Comparison of ENCODE assay signal across 8 cellular contexts in genomic region chr1:108961752-108962486, GRCh38. TPM values are rescaled to one million over a fixed set of nuclear protein-coding genes. Genes with fewer than 3 reads are reported as not detected.
DNase-seq lines count a peak whose midpoint lies in the region; ATAC-seq and TF ChIP-seq lines count a peak whose summit lies in the region.

No MANE protein-coding gene starts in this region.

- DNase-seq in AG04449 (ENCODE audit: low read depth, low spot score) (no peak), HFFc6 (no peak), brain microvascular endothelial cell (no peak), C1 segment of cervical spinal cord (lab: John Stamatoyannopoulos, UW) (no peak), glomerular visceral epithelial cell (ENCODE audit: extremely low spot score) (no peak)

- peaks cover 19% of the 10 kb centered on the region for H3K4me1 Mint-ChIP-seq in HFFc6 (ENCODE audit: low read depth)

- POLR2A ChIA-PET in AG04449 (lab: Yijun Ruan, JAX) = no interaction called here

- H3K27me3 Mint-ChIP-seq in HFFc6 (ENCODE audit: insufficient read depth) = no peaks in the 10 kb centered on the region; the same call in 1 of the 2 replicates

- peaks cover 15% of the 10 kb centered on the region for H3K36me3 Mint-ChIP-seq in HFFc6 (ENCODE audit: low read depth)

- H3K4me1 ChIP-seq in mucosa of stomach (ENCODE audit: control insufficient read depth, insufficient read depth, low read length) = peaks cover 9% of the 10 kb centered on the region

- H3K4me3 Mint-ChIP-seq in HFFc6 = peak overlapping the region; percentile 91

- no peaks in the 10 kb centered on the region for H3K36me3 ChIP-seq in brain microvascular endothelial cell (replicated peaks)
- no peaks in the 10 kb centered on the region for H3K36me3 ChIP-seq in mucosa of stomach (ENCODE audit: control insufficient read depth, insufficient read depth, low read length)

- in situ Hi-C loops in brain microvascular endothelial cell (cut with HindIII; ENCODE audit: low pct_ligation_motif_present, low sequenced_read_pairs) = no loop called here

- H3K4me3 ChIP-seq in AG04449 (ENCODE audit: low read depth, low read length) = peak overlapping the region; percentile 79
- no peak overlapping the region for H3K4me3 ChIP-seq in brain microvascular endothelial cell (ENCODE audit: low read depth, low read length)
- peak overlapping the region; percentile 57 for H3K4me3 ChIP-seq in mucosa of stomach (ENCODE audit: low read length)

- ATAC-seq in HG02870 (IDR thresholded peaks at IDR 0.05; ENCODE audit: unreplicated experiment) (no peak), HG03439 (IDR thresholded peaks at IDR 0.05; ENCODE audit: unreplicated experiment) (no peak)

- H3K9me3 ChIP-seq in mucosa of stomach (ENCODE audit: control insufficient read depth, low read length) = no peaks in the 10 kb centered on the region

- no peaks in the 10 kb centered on the region for H3K9me3 Mint-ChIP-seq in HFFc6

- peak overlapping the region; percentile 88 for H3K27ac ChIP-seq in brain microvascular endothelial cell

- H3K27ac Mint-ChIP-seq in HFFc6 = peak overlapping the region; percentile 94

- no peak for TF ChIP-seq CTCF in AG04449 (IDR thresholded peaks at IDR 0.05; ENCODE audit: insufficient read depth, low read length, missing control alignments)
- TF ChIP-seq CTCF in HFFc6 (IDR thresholded peaks at IDR 0.05) = no peak
- TF ChIP-seq CTCF in brain microvascular endothelial cell (IDR thresholded peaks at IDR 0.05; ENCODE audit: low read depth, low read length, missing control alignments) = no peak

- peak overlapping the region; percentile 74 for H3K9ac ChIP-seq in mucosa of stomach (ENCODE audit: low read length)

- CTCF ChIA-PET in AG04449 (lab: Yijun Ruan, JAX) = interaction anchor here (0.6 to 1.0 kb wide), 2 partner anchors 134 to 530 kb away, joined by 3 read pairs; no protein-coding TSS in a partner anchor

- H3K27me3 ChIP-seq in brain microvascular endothelial cell (replicated peaks) (no peaks in the 10 kb centered on the region), mucosa of stomach (ENCODE audit: control insufficient read depth, insufficient read depth, low read length) (no peaks in the 10 kb centered on the region)

RNA-seq across cellular contexts. Expression of gene CLCC1, which starts 1.4 kb away (rescaled TPM):
- 10 to 100 TPM; 35.4 to 41.2 (median 38.7) TPM for total RNA-seq in HFFc6 (2021; fragmentation: NEBNext Ultra II Directional; extraction: Animal tissue kit (Norgen Biotek cat#: 25700))
